8 cellular contexts compared by ENCODE assay signal in the genomic region with DNA sequence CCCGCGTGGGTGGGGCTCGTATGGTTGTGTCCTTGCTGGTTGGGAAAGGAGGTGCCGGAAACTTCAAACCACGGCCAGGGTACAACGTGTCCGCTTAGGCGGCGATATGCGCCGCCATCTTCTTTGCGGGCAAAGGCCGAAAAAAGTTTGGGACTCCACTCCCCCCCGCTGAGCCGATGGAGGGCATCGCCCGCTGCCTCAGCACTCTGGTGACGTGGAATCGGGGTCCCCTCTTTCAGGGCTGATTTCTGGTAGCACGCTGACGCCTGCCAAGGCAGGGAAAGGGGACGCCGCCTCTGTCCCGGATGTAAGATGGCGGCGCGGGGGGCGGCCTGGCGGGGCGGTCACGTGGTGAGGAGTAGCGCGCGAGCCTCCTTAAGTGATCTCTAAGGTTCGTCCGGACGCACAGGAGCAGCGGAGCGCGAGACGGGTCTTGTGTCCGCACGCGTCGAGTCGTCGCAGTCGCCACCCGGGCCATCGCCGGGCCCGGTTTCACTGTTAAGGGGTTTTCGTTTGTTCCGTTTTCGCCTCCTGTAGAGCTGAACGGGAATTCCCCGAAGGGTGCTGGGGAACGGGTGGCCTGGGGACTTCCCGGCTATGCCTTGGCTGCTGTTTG.
DNase-seq lines count a peak whose midpoint lies in the region; ATAC-seq and TF ChIP-seq lines count a peak whose summit lies in the region.

No MANE protein-coding gene starts in this region.

- peak overlapping the region; percentile 95 for H2AFZ ChIP-seq in PC-3 (ENCODE audit: low read length)

- H3K9me3 Mint-ChIP-seq in activated T-cell treated with anti-CD3 and anti-CD28 coated beads, Interleukin-2, amount 50 U/mL, for 4 hours: no peaks in the 10 kb centered on the region

- TSS peak; percentile 73 for BruUV-seq in PC-3 (replicated peaks; lab: Mats Ljungman, UMichigan)

- POLR2A ChIA-PET in PC-3 (lab: Charles Lee; ENCODE audit: unreplicated experiment): interaction anchor here (1.3 kb wide), 2 partner anchors 9 to 183 kb away, joined by 9 to 16 read pairs; no protein-coding TSS in a partner anchor

- H3K27me3 ChIP-seq in PC-3 (ENCODE audit: low read length): no peaks in the 10 kb centered on the region
- peaks cover 0 to 6% (median 0%) of the 10 kb centered on the region in 4 donors for H3K27me3 ChIP-seq in esophagus muscularis mucosa

- H3K4me3 ChIP-seq in Jurkat, Clone E6-1 (ENCODE audit: low read length): peak overlapping the region; percentile 85
- H3K4me3 ChIP-seq in PC-3 (ENCODE audit: low read length) (peak overlapping the region; percentile 92), esophagus muscularis mucosa (peak overlapping the region; percentile 73 to 94 (median 88))

- H3K9me2 ChIP-seq in PC-3 (replicated peaks; ENCODE audit: low read length): no peaks in the 10 kb centered on the region

- intact Hi-C loops in PC-3 (cut with micrococcal nuclease) (loop anchor here (1.0 to 5.0 kb wide), 4 partner anchors 60 to 330 kb away; no protein-coding TSS in a partner anchor), esophagus muscularis mucosa (cut with DNase I) (loop anchor here (2.0 to 10.0 kb wide), 3 partner anchors 30 to 138 kb away; a partner anchor contains a TSS)

- H3K9me3 ChIP-seq in PC-3 (ENCODE audit: low read length) (no peaks in the 10 kb centered on the region), esophagus muscularis mucosa (no peaks in the 10 kb centered on the region)

- peak; percentile 51 for TF ChIP-seq EP300 in esophagus muscularis mucosa (IDR thresholded peaks at IDR 0.05)

- peaks cover 22% of the 10 kb centered on the region; the same call in 1 of the 2 replicates for H4K20me1 ChIP-seq in PC-3 (ENCODE audit: low read length)

- H3K4me2 ChIP-seq in PC-3 (ENCODE audit: low read length): peak overlapping the region; percentile 88

- WGBS in esophagus muscularis mucosa: 0% methylated on average over 41 of the region's 59 CpGs

- CTCF ChIA-PET in PC-3 (lab: Charles Lee): interaction anchor here (0.7 to 1.7 kb wide), 3 partner anchors 21 to 192 kb away, joined by 4 to 20 read pairs (median 6); no protein-coding TSS in a partner anchor

- H3K36me3 Mint-ChIP-seq in activated T-cell treated with anti-CD3 and anti-CD28 coated beads, Interleukin-2, amount 50 U/mL, for 4 hours (ENCODE audit: insufficient read depth): peaks cover 5% of the 10 kb centered on the region

- H3K36me3 ChIP-seq in PC-3 (ENCODE audit: low read depth, low read length) (no peaks in the 10 kb centered on the region), esophagus muscularis mucosa (no peaks in the 10 kb centered on the region)

- H3K4me3 Mint-ChIP-seq in activated T-cell treated with anti-CD3 and anti-CD28 coated beads, Interleukin-2, amount 50 U/mL, for 4 hours: peak overlapping the region; percentile 89

- peak; percentile 76 for ATAC-seq in GM21717 (IDR thresholded peaks at IDR 0.05; ENCODE audit: unreplicated experiment)
- ATAC-seq in PC-3: peak; percentile 57
- ATAC-seq in activated T-cell treated with anti-CD3 and anti-CD28 coated beads, Interleukin-2, amount 50 U/mL, for 4 hours: peak; percentile 70 to 72

- TF ChIP-seq CTCF in PC-3 (conservative IDR thresholded peaks at IDR 0.05; ENCODE audit: low read depth, low read length) (no peak), esophagus muscularis mucosa (IDR thresholded peaks at IDR 0.05) (no peak)

- H3F3A ChIP-seq in PC-3 (ENCODE audit: low read length, unreplicated experiment): no peaks in the 10 kb centered on the region

- peak; percentile 14 for TF ChIP-seq POLR2A in esophagus muscularis mucosa (IDR thresholded peaks at IDR 0.05; ENCODE audit: low read depth)

- H3K4me1 Mint-ChIP-seq in activated T-cell treated with anti-CD3 and anti-CD28 coated beads, Interleukin-2, amount 50 U/mL, for 4 hours (ENCODE audit: low read depth): peaks cover 40% of the 10 kb centered on the region

- peak overlapping the region; percentile 100 for H3K9ac ChIP-seq in PC-3 (ENCODE audit: low read length)

- DNase-seq in DMS153 treated with DMSO at 0.1 percent for 48 hours (lab: John Stamatoyannopoulos, UW; ENCODE audit: unreplicated experiment) (peak; percentile 80), PC-3 (peak; percentile 84), esophagus muscularis mucosa (ENCODE audit: extremely low spot score) (peak; percentile 98), myocyte (ENCODE audit: low read depth) (peak; percentile 92)
- peak; percentile 82 for DNase-seq in Jurkat, Clone E6-1 (ENCODE audit: low read depth, low spot score)
- DNase-seq in activated T-cell treated with anti-CD3 and anti-CD28 coated beads, Interleukin-2, amount 50 U/mL, for 4 hours: peak; percentile 81
- peak; percentile 79 to 85 for DNase-seq in stimulated activated CD8-positive, alpha-beta memory T cell treated with anti-CD3 and anti-CD28 coated beads, Interleukin-7, amount 100 ng/mL, for 4 hours (ENCODE audit: low read depth in 2 of 2)

- H3K4me1 ChIP-seq in PC-3 (ENCODE audit: insufficient read depth, low read length): peaks cover 42% of the 10 kb centered on the region
- peaks cover 15 to 31% (median 28%) of the 10 kb centered on the region in 4 donors for H3K4me1 ChIP-seq in esophagus muscularis mucosa

- H3K79me2 ChIP-seq in PC-3 (ENCODE audit: low read length): peaks cover 61% of the 10 kb centered on the region

- H3K27me3 Mint-ChIP-seq in activated T-cell treated with anti-CD3 and anti-CD28 coated beads, Interleukin-2, amount 50 U/mL, for 4 hours (ENCODE audit: low read depth): no peaks in the 10 kb centered on the region

- H3K27ac ChIP-seq in PC-3 (ENCODE audit: low read length) (peak overlapping the region; percentile 99), esophagus muscularis mucosa (replicated peaks in 1 of 4) (peak overlapping the region; percentile 97 to 100 (median 100))

Comparison
In these comparisons a context has a peak if more than half of its experiments do, and no peak if none do; other contexts are left out.
1. Peak in every context shown above with its lines: DNase-seq, ATAC-seq, H3K4me3 ChIP-seq and H3K27ac ChIP-seq.